In the genomic region with DNA sequence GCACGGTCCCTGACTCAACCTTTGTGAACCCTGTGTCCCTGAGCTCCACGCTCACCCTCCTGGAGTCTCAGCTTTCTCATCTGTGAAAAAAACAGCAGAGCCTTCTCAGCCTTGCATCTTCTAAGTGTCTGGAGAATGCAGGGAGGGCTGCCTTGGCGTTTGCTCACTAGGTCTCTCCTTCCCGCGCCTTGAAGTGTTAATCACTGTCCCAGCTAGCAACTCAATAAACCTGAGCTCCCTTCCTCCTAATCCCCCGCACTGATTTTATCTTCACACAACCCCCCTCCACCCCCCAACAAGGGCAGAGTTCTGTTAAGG, we compare ENCODE assay signal across 1 cellular context.
TF ChIP-seq lines count a peak whose summit lies in the region.

No MANE protein-coding gene starts in this region.

TF ChIP-seq in WTC11, 78 proteins besides CTCF, POLR2A, EP300 and RAD21 (continued from another document):
- TF ChIP-seq, protein P1, sequence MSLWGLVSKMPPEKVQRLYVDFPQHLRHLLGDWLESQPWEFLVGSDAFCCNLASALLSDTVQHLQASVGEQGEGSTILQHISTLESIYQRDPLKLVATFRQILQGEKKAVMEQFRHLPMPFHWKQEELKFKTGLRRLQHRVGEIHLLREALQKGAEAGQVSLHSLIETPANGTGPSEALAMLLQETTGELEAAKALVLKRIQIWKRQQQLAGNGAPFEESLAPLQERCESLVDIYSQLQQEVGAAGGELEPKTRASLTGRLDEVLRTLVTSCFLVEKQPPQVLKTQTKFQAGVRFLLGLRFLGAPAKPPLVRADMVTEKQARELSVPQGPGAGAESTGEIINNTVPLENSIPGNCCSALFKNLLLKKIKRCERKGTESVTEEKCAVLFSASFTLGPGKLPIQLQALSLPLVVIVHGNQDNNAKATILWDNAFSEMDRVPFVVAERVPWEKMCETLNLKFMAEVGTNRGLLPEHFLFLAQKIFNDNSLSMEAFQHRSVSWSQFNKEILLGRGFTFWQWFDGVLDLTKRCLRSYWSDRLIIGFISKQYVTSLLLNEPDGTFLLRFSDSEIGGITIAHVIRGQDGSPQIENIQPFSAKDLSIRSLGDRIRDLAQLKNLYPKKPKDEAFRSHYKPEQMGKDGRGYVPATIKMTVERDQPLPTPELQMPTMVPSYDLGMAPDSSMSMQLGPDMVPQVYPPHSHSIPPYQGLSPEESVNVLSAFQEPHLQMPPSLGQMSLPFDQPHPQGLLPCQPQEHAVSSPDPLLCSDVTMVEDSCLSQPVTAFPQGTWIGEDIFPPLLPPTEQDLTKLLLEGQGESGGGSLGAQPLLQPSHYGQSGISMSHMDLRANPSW (CRISPR knock-in tag; conservative IDR thresholded peaks at IDR 0.05; ENCODE audit: low read depth): no peak
- TF ChIP-seq CREB1 (CRISPR knock-in tag; IDR thresholded peaks at IDR 0.05) (no peak), IRF2 (CRISPR knock-in tag; IDR thresholded peaks at IDR 0.05; ENCODE audit: borderline replicate concordance, low read depth) (no peak), NFE2L1 (CRISPR knock-in tag; IDR thresholded peaks at IDR 0.05) (no peak), NR2C2 (CRISPR knock-in tag; IDR thresholded peaks at IDR 0.05) (no peak), RORB (CRISPR knock-in tag; IDR thresholded peaks at IDR 0.05) (no peak), ZMAT4 (CRISPR knock-in tag; IDR thresholded peaks at IDR 0.05) (no peak), E2F1 (CRISPR knock-in tag; IDR thresholded peaks at IDR 0.05) (no peak), IRF1 (CRISPR knock-in tag; IDR thresholded peaks at IDR 0.05) (no peak), TCF7 (CRISPR knock-in tag; IDR thresholded peaks at IDR 0.05; ENCODE audit: low read depth) (no peak), RELA (CRISPR knock-in tag; IDR thresholded peaks at IDR 0.05; ENCODE audit: borderline replicate concordance) (no peak)
